In genomic region chr7:27123021-27123476, GRCh38 we compare ENCODE assay signal across 1 cellular context.
TF ChIP-seq lines count a peak whose summit lies in the region.

No MANE protein-coding gene starts in this region.

TF ChIP-seq in H1, 55 proteins besides CTCF, POLR2A, EP300 and RAD21:
- TF ChIP-seq CEBPB (IDR thresholded peaks at IDR 0.05; ENCODE audit: low read depth, low read length) (peak; percentile 85), KDM1A (IDR thresholded peaks at IDR 0.05; ENCODE audit: borderline replicate concordance, low read length) (no peak), CBX5 (IDR thresholded peaks at IDR 0.05; ENCODE audit: low read depth, low read length) (no peak), EZH2 (IDR thresholded peaks at IDR 0.05; ENCODE audit: low read depth, low read length, severe bottlenecking) (peak; percentile 65), SUZ12 (IDR thresholded peaks at IDR 0.05; ENCODE audit: low read length) (peak; percentile 61; the same call in 1 of the 2 replicates), CBX8 (IDR thresholded peaks at IDR 0.05; ENCODE audit: borderline replicate concordance, low read depth, low read length) (0 out of 2 replicates have a peak, but pooled peaks have one; percentile 2)
